11 cellular contexts compared by ENCODE assay signal in genomic region chr4:17781831-17782287, GRCh38. TPM values are rescaled to one million over a fixed set of nuclear protein-coding genes. Genes with fewer than 3 reads are reported as not detected.
DNase-seq lines count a peak whose midpoint lies in the region; ATAC-seq, FAIRE-seq and TF ChIP-seq lines count a peak whose summit lies in the region.
"Had no signal": no experiment of that assay in that cellular context is flagged by ENCODE, and none has a peak within 500 bp of the region (broad histone marks: within the 10 kb centered on the region; RNA-seq: fewer than 3 reads in every experiment).

No MANE protein-coding gene starts in this region.

- H3K9me2 ChIP-seq in PC-3 (replicated peaks; ENCODE audit: low read length), result no peaks in the 10 kb centered on the region

- no peaks in the 10 kb centered on the region for H3F3A ChIP-seq in PC-3 (ENCODE audit: low read length, unreplicated experiment)

- H3K27ac ChIP-seq in PC-3 (ENCODE audit: low read length), result no peak overlapping the region
- H3K27ac ChIP-seq in parathyroid adenoma, result no peak overlapping the region

- H3K79me2 ChIP-seq in PC-3 (ENCODE audit: low read length), result no peaks in the 10 kb centered on the region
- no peaks in the 10 kb centered on the region for H3K79me2 ChIP-seq in parathyroid adenoma

- H3K4me3 ChIP-seq in PC-3 (ENCODE audit: low read length) (peak overlapping the region; percentile 67; the same call in 1 of the 2 replicates), fibroblast of pulmonary artery (replicated peaks; ENCODE audit: low read depth, low read length) (peak overlapping the region; percentile 47), parathyroid adenoma (ENCODE audit: low read depth, low read length) (peak overlapping the region; percentile 44), mucosa of descending colon (no peak overlapping the region)
- H3K4me3 ChIP-seq: HAP-1 had no signal

- H3K4me1 ChIP-seq in PC-3 (ENCODE audit: insufficient read depth, low read length), result peaks cover 14% of the 10 kb centered on the region
- no peaks in the 10 kb centered on the region for H3K4me1 ChIP-seq in parathyroid adenoma
- H3K4me1 ChIP-seq in mucosa of descending colon (ENCODE audit: low read depth), result peaks cover 14% of the 10 kb centered on the region
- H3K4me1 ChIP-seq: HAP-1 had no signal

- no peak overlapping the region for H3K9ac ChIP-seq in PC-3 (ENCODE audit: low read length)
- H3K9ac ChIP-seq in parathyroid adenoma, result no peak overlapping the region

- H3K4me3 Mint-ChIP-seq in CD14-positive monocyte, result peak overlapping the region; percentile 10 to 84

- no peak for TF ChIP-seq POLR2A in H54 (IDR thresholded peaks at IDR 0.05; ENCODE audit: low read depth, low read length)

- POLR2A ChIA-PET in PC-3 (lab: Charles Lee; ENCODE audit: unreplicated experiment), result no interaction called here

- CTCF ChIA-PET in PC-3 (lab: Charles Lee), result no interaction called here

- no peaks in the 10 kb centered on the region for H4K20me1 ChIP-seq in PC-3 (ENCODE audit: low read length)

- BruUV-seq in PC-3 (replicated peaks; lab: Mats Ljungman, UMichigan), result no TSS peak

- H3K27me3 ChIP-seq in PC-3 (ENCODE audit: low read length) (no peaks in the 10 kb centered on the region), parathyroid adenoma (ENCODE audit: control insufficient read depth, insufficient read depth, low read length) (peaks cover 6% of the 10 kb centered on the region)

- DNase-seq in CD14-positive monocyte (ENCODE audit: low spot score) (no peak), PC-3 (no peak), fibroblast of pulmonary artery (ENCODE audit: low read depth) (no peak), H54 (ENCODE audit: insufficient read length, low spot score) (no peak), ecto neural progenitor cell (ENCODE audit: low spot score) (no peak), mucosa of descending colon (no peak)
- DNase-seq: activated gamma-delta T cell treated with Interleukin-2 at 50 U/mL for 16 hours, SHP77 had no signal

- ATAC-seq in PC-3 (no peak), GM18907 (IDR thresholded peaks at IDR 0.05; ENCODE audit: unreplicated experiment) (no peak), mucosa of descending colon (no peak)

- no peak for FAIRE-seq in H54 (lab: Jason Lieb, UNC)

- no peak for TF ChIP-seq CTCF in CD14-positive monocyte (IDR thresholded peaks at IDR 0.05)
- TF ChIP-seq CTCF in PC-3 (conservative IDR thresholded peaks at IDR 0.05; ENCODE audit: low read depth, low read length), result no peak
- TF ChIP-seq CTCF in fibroblast of pulmonary artery (IDR thresholded peaks at IDR 0.05; ENCODE audit: low read length, missing control alignments), result no peak
- TF ChIP-seq CTCF in parathyroid adenoma (IDR thresholded peaks at IDR 0.05), result no peak
- TF ChIP-seq CTCF in mucosa of descending colon (IDR thresholded peaks at IDR 0.05), result no peak

- H2AFZ ChIP-seq in PC-3 (ENCODE audit: low read length), result peak overlapping the region; percentile 86; the same call in 1 of the 2 replicates
- peak overlapping the region; percentile 72 for H2AFZ ChIP-seq in parathyroid adenoma

- H3K4me1 Mint-ChIP-seq in CD14-positive monocyte, result peaks cover 10% of the 10 kb centered on the region

- H3K9me3 ChIP-seq in PC-3 (ENCODE audit: low read length) (no peaks in the 10 kb centered on the region), parathyroid adenoma (ENCODE audit: control insufficient read depth, low read length) (no peaks in the 10 kb centered on the region), mucosa of descending colon (no peaks in the 10 kb centered on the region)
- H3K9me3 ChIP-seq: HAP-1 had no signal

- peaks cover 43 to 51% (median 48%) of the 10 kb centered on the region in 3 donors for H3K27me3 Mint-ChIP-seq in CD14-positive monocyte (ENCODE audit: low read depth in 3 of 3)

- H3K4me2 ChIP-seq in PC-3 (ENCODE audit: low read length), result peak overlapping the region; percentile 85
- peak overlapping the region; percentile 50 for H3K4me2 ChIP-seq in parathyroid adenoma (ENCODE audit: low read length)

- H3K27ac Mint-ChIP-seq in CD14-positive monocyte, result no peak overlapping the region

- peaks cover 0 to 17% (median 6%) of the 10 kb centered on the region in 7 donors for H3K9me3 Mint-ChIP-seq in CD14-positive monocyte

- intact Hi-C loops in CD14-positive monocyte (cut with micrococcal nuclease), result no loop called here
- intact Hi-C loops in PC-3 (cut with micrococcal nuclease), result no loop called here
- intact Hi-C loops in mucosa of descending colon (cut with DNase I, micrococcal nuclease), result no loop called here

- H3K36me3 ChIP-seq in PC-3 (ENCODE audit: low read depth, low read length) (no peaks in the 10 kb centered on the region), parathyroid adenoma (ENCODE audit: control insufficient read depth, insufficient read depth, low read length) (no peaks in the 10 kb centered on the region), mucosa of descending colon (ENCODE audit: low read depth) (no peaks in the 10 kb centered on the region)
- H3K36me3 ChIP-seq: HAP-1 had no signal

- H3K36me3 Mint-ChIP-seq in CD14-positive monocyte, result peaks cover 3 to 4% of the 10 kb centered on the region in 2 donors

RNA-seq across cellular contexts. Expression of gene FAM184B, which starts 0.4 kb away (rescaled TPM):
- polyA plus RNA-seq in CD14-positive monocyte, result not detected
- total RNA-seq in PC-3 (2014; rRNA removed) (0.47 and 0.81 TPM in 2 replicates), mucosa of descending colon (under 1 TPM; 0.13 to 0.61 (median 0.41) TPM)

RNA-seq across cellular contexts. Expression of gene DCAF16, which starts 28.7 kb away (rescaled TPM):
- polyA plus RNA-seq in CD14-positive monocyte, result 1 to 10 TPM; 4.1 to 4.6 TPM
- total RNA-seq in PC-3 (2014; rRNA removed), result 25.5 and 26.1 TPM in 2 replicates
- total RNA-seq in mucosa of descending colon, result 10 to 100 TPM; 32.1 to 38.6 (median 33.3) TPM

RNA-seq across cellular contexts. Expression of gene NCAPG, which starts 28.9 kb away (rescaled TPM):
- polyA plus RNA-seq in CD14-positive monocyte, result not detected
- total RNA-seq in PC-3 (2014; rRNA removed) (25.9 and 27.6 TPM in 2 replicates), mucosa of descending colon (1 to 10 TPM; 3.0 to 9.7 (median 3.4) TPM)
